ENCODE assay signal across 9 cellular contexts in genomic region chr7:50534690-50535290, GRCh38. TPM values are rescaled to one million over a fixed set of nuclear protein-coding genes. Genes with fewer than 3 reads are reported as not detected.
DNase-seq lines count a peak whose midpoint lies in the region; ATAC-seq and TF ChIP-seq lines count a peak whose summit lies in the region.
"Had no signal": no experiment of that assay in that cellular context is flagged by ENCODE, and none has a peak within 500 bp of the region (broad histone marks: within the 10 kb centered on the region; RNA-seq: fewer than 3 reads in every experiment).

No MANE protein-coding gene starts in this region.

- H3K4me3 ChIP-seq in endodermal cell (ENCODE audit: low read length), result no peak overlapping the region

- WGBS in endodermal cell (ENCODE audit: insufficient coverage in 1 of 2, insufficient read length in 1 of 2), 2 experiments, result 83 to 91% methylated on average over 11 to 12 of the region's 12 CpGs

- peaks cover 3% of the 10 kb centered on the region for H3K9me3 Mint-ChIP-seq in endodermal cell

- peak; percentile 41 for TF ChIP-seq CTCF in endodermal cell (conservative IDR thresholded peaks at IDR 0.05)

- H3K4me3 Mint-ChIP-seq in endodermal cell, result no peak overlapping the region

- no peak overlapping the region for H3K27ac Mint-ChIP-seq in endodermal cell

- H3K4me1 Mint-ChIP-seq in endodermal cell, result peaks cover 16% of the 10 kb centered on the region

- H3K9me3 ChIP-seq in endodermal cell (ENCODE audit: control insufficient read depth, low read length), result peaks cover 7% of the 10 kb centered on the region

- ATAC-seq in GM21723 (IDR thresholded peaks at IDR 0.05; ENCODE audit: unreplicated experiment) (no peak), sciatic nerve (no peak)

- no peak overlapping the region for H3K27ac ChIP-seq in endodermal cell (ENCODE audit: low read depth, low read length)
- H3K27ac ChIP-seq: KMS-11 had no signal

- DNase-seq in NCI-H2171 treated with DMSO at 0.1 percent for 48 hours (lab: John Stamatoyannopoulos, UW) (peak; percentile 3), NCI-H2171 (lab: John Stamatoyannopoulos, UW) (no peak), OCI-M2 (lab: John Stamatoyannopoulos, UW; ENCODE audit: unreplicated experiment) (peak; percentile 2), endodermal cell (peak; percentile 67), renal cortical epithelial cell (ENCODE audit: low read depth) (peak; percentile 100), sciatic nerve (ENCODE audit: low spot score) (no peak)
- DNase-seq in stimulated activated naive CD4-positive, alpha-beta T cell (lab: John Stamatoyannopoulos, UW), result no peak

- intact Hi-C loops in sciatic nerve (cut with DNase I), result no loop called here

- no peaks in the 10 kb centered on the region for H3K27me3 Mint-ChIP-seq in endodermal cell (ENCODE audit: insufficient read depth)

- no peaks in the 10 kb centered on the region for H3K36me3 Mint-ChIP-seq in endodermal cell (ENCODE audit: low read depth)

- H3K27me3 ChIP-seq in endodermal cell (ENCODE audit: control insufficient read depth, insufficient read depth, low read length, poor library complexity, severe bottlenecking), result no peaks in the 10 kb centered on the region

- no peak overlapping the region for H3K9ac ChIP-seq in endodermal cell (ENCODE audit: extremely low read depth, low read length, poor library complexity, severe bottlenecking)
- H3K9ac ChIP-seq: KMS-11 had no signal

- H3K36me3 ChIP-seq in endodermal cell (ENCODE audit: control insufficient read depth, insufficient read depth, low read length), result no peaks in the 10 kb centered on the region

- no peaks in the 10 kb centered on the region for H3K4me1 ChIP-seq in endodermal cell (ENCODE audit: control insufficient read depth, insufficient read depth, low read length)

RNA-seq across cellular contexts. Expression of gene DDC, which starts 30.4 kb away (rescaled TPM):
- 1 to 10 TPM; 1.1 TPM for total RNA-seq in endodermal cell
- 2.1 TPM for polyA plus RNA-seq in endodermal cell (2013, experiment 1 of 2)
- 1.4 TPM for polyA plus RNA-seq in endodermal cell (2013, experiment 2 of 2)
- 2.7 TPM in 1 of 2 replicates, not detected in the other for total RNA-seq in renal cortical epithelial cell
- not detected for total RNA-seq in sciatic nerve

Comparison
In these comparisons a context has a peak if more than half of its experiments do, and no peak if none do; other contexts are left out.
1. DNase-seq: peak in NCI-H2171 treated with DMSO at 0.1 percent for 48 hours (single experiment), OCI-M2 (single experiment), endodermal cell (single experiment) and renal cortical epithelial cell (single experiment); none in NCI-H2171 (single experiment), stimulated activated naive CD4-positive, alpha-beta T cell (0 of 6) and sciatic nerve (single experiment).